1 cellular context compared by ENCODE assay signal in genomic region chr11:110297726-110298297, GRCh38.
TF ChIP-seq lines count a peak whose summit lies in the region.

No MANE protein-coding gene starts in this region.

TF ChIP-seq in HepG2, 621 proteins besides CTCF, POLR2A, EP300 and RAD21 (continued from another document):
- no peak for TF ChIP-seq PRDM10 (CRISPR knock-in tag; IDR thresholded peaks at IDR 0.05; ENCODE audit: low read depth)
- no peak for TF ChIP-seq XBP1 (CRISPR knock-in tag; IDR thresholded peaks at IDR 0.05)
- no peak for TF ChIP-seq BORCS8-MEF2B (CRISPR knock-in tag; IDR thresholded peaks at IDR 0.05)
- TF ChIP-seq ZFP36L2 (CRISPR knock-in tag; IDR thresholded peaks at IDR 0.05): no peak
- TF ChIP-seq ZNF660 (CRISPR knock-in tag; IDR thresholded peaks at IDR 0.05; ENCODE audit: borderline replicate concordance, low read depth): no peak
